Comparison of ENCODE assay signal across 39 cellular contexts in the genomic region with DNA sequence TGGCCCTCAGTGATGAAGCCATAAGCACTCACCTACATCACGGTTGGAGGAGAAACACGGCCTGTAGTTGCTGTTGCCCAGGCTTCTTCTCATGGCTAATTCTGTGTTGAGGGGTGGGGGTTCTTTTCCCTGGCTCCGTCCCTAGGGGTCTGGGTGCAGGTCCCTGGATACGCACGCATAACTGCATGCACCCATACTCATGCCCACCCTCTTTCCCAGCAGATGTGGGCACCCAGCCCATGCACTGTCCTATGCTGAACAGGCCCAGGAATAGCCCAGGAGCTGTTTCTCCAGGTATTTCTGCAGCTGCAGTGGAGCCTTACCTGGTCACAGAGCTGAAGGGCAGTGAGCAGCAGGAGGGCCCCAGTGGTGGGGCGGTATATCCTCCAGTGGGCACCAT. TPM values are rescaled to one million over a fixed set of nuclear protein-coding genes. Genes with fewer than 3 reads are reported as not detected.
"Had no signal": no experiment of that assay in that cellular context is flagged by ENCODE, and none has a peak within 500 bp of the region (broad histone marks: within the 10 kb centered on the region; RNA-seq: fewer than 3 reads in every experiment).

No MANE protein-coding gene starts in this region.

- H3K36me3 ChIP-seq: MG63 had no signal

- H3K9me3 ChIP-seq: MG63 had no signal

- H3K4me3 ChIP-seq: MG63 had no signal

- H3K27me3 ChIP-seq: MG63 had no signal

- H3K9ac ChIP-seq: KMS-11 had no signal

- H3K4me2 ChIP-seq: KMS-11 had no signal

- H3K27ac ChIP-seq: KMS-11 had no signal

- DNase-seq: Karpas-422, Kasumi-1, MG63, MM.1S, MV-4-11, NCI-H1048, NCI-H1092, NCI-H1092 treated with DMSO at 0.1 percent for 48 hours, NCI-H1105, NCI-H1105 treated with DMSO at 0.1 percent for 48 hours, NCI-H1417, NCI-H1417 treated with DMSO at 0.1 percent for 48 hours, NCI-H1436, NCI-H1436 treated with DMSO at 0.1 percent for 48 hours, NCI-H146, NCI-H1694, NCI-H1694 treated with DMSO at 0.1 percent for 48 hours, NCI-H187, NCI-H187 treated with DMSO at 0.1 percent for 48 hours, NCI-H1930, NCI-H2029, NCI-H2029 treated with DMSO at 0.1 percent for 48 hours, NCI-H2081, NCI-H2081 treated with DMSO at 0.1 percent for 48 hours, NCI-H2107, NCI-H2171, NCI-H2171 treated with DMSO at 0.1 percent for 48 hours, NCI-H2227 treated with DMSO at 0.1 percent for 48 hours, NCI-H226, NCI-H345, NCI-H446, NCI-H446 treated with DMSO at 0.1 percent for 48 hours, NCI-H510A, NCI-H510A treated with DMSO at 0.1 percent for 48 hours had no signal

RNA-seq across cellular contexts. Expression of gene ST6GALNAC1, which starts 18.1 kb away (rescaled TPM):
- total RNA-seq: LHCN-M2, M059J, MCF 10A, NCI-H460 had no signal
